29 cellular contexts compared by ENCODE assay signal in the genomic region with DNA sequence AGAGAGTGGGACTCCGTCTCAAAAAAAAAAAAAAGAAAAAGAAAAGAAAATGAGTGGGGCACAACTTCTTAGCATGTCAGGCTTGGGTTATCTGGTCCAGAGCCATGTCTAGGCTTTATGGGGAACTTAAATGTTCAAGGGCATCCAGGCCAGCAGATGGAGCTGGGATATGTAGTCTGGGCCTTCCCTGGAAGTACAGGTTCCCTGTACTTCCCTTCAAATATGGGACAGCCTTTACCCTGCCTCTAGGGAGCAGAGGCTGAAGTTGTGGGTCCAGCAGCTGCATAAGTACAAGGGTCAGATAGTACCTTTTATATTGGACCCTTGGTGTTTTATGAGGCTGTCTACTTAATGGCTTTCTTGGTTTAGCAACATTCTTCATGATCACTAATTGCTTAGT. TPM values are rescaled to one million over a fixed set of nuclear protein-coding genes. Genes with fewer than 3 reads are reported as not detected.
DNase-seq lines count a peak whose midpoint lies in the region; FAIRE-seq and TF ChIP-seq lines count a peak whose summit lies in the region.
"Had no signal": no experiment of that assay in that cellular context is flagged by ENCODE, and none has a peak within 500 bp of the region (broad histone marks: within the 10 kb centered on the region; RNA-seq: fewer than 3 reads in every experiment).

No MANE protein-coding gene starts in this region.

- no peak for FAIRE-seq in small intestine (lab: Jason Lieb, UNC)
- FAIRE-seq: D721Med, endothelial cell of umbilical vein had no signal

- CTCF ChIA-PET in activated naive CD4-positive, alpha-beta T cell treated with anti-CD3 and anti-CD28 coated beads, Interleukin-2, amount 10 ng/mL, durations not matched to agents 7 days and 5 days (lab: Charles Lee) = no interaction called here
- CTCF ChIA-PET in activated naive CD4-positive, alpha-beta T cell treated with anti-CD3 and anti-CD28 coated beads for 36 hours (lab: Charles Lee) = interaction anchor here (0.8 kb wide), 1 partner anchor 52 kb away, joined by 3 read pairs; no protein-coding TSS in a partner anchor
- CTCF ChIA-PET in PC-9 (lab: Charles Lee) = no interaction called here
- CTCF ChIA-PET in A673 (lab: Charles Lee) = no interaction called here

- H3K4me3 ChIP-seq in small intestine (ENCODE audit: low read depth in 1 of 2, low read length in 2 of 2) = no peak overlapping the region
- no peak overlapping the region for H3K4me3 ChIP-seq in PC-9
- H3K4me3 ChIP-seq in A673 (ENCODE audit: low read depth, low read length, poor library complexity, severe bottlenecking) = no peak overlapping the region
- H3K4me3 ChIP-seq: body of pancreas, HAP-1, heart left ventricle, Peyer's patch, SK-N-MC had no signal

- H3K4me3 Mint-ChIP-seq in activated naive CD4-positive, alpha-beta T cell treated with anti-CD3 and anti-CD28 coated beads, Interleukin-2, amount 10 ng/mL, durations not matched to agents 7 days and 5 days = no peak overlapping the region
- H3K4me3 Mint-ChIP-seq in activated naive CD4-positive, alpha-beta T cell treated with anti-CD3 and anti-CD28 coated beads for 36 hours = no peak overlapping the region
- H3K4me3 Mint-ChIP-seq: activated B cell treated with CpG ODN at 0.5 μM for 24 hours had no signal

- intact Hi-C loops in activated naive CD4-positive, alpha-beta T cell treated with anti-CD3 and anti-CD28 coated beads for 36 hours (cut with micrococcal nuclease) = no loop called here
- intact Hi-C loops in PC-9 (cut with micrococcal nuclease; ENCODE audit: unreplicated experiment) = no loop called here
- intact Hi-C loops in A673 (cut with micrococcal nuclease; ENCODE audit: unreplicated experiment) = no loop called here

- POLR2A ChIA-PET in PC-9 (lab: Charles Lee; ENCODE audit: unreplicated experiment) = no interaction called here
- POLR2A ChIA-PET in A673 (lab: Charles Lee; ENCODE audit: low non-redundant PET) = interaction anchor here (0.6 kb wide), 1 partner anchor 20 kb away, joined by 3 read pairs; no protein-coding TSS in a partner anchor

- H3K36me3 ChIP-seq in small intestine (ENCODE audit: control insufficient read depth in 2 of 2, insufficient read depth in 2 of 2, low read length in 2 of 2) (peaks cover 25% of the 10 kb centered on the region in 2 donors), PC-9 (ENCODE audit: low read depth) (peaks cover 61% of the 10 kb centered on the region), A673 (ENCODE audit: insufficient read depth, low read length, poor library complexity, severe bottlenecking) (peaks cover 66% of the 10 kb centered on the region)

- H3K27ac ChIP-seq in small intestine (ENCODE audit: low read depth in 1 of 2, low read length in 1 of 2) (no peak overlapping the region), PC-9 (no peak overlapping the region; the same call in 1 of the 2 replicates), A673 (ENCODE audit: low read depth, low read length, poor library complexity, severe bottlenecking) (no peak overlapping the region)
- H3K27ac ChIP-seq: body of pancreas, C4-2B, heart left ventricle, Peyer's patch, SK-N-MC had no signal

- no TSS peak for BruUV-seq in PC-9 (replicated peaks; lab: Mats Ljungman, UMichigan)
- no TSS peak for BruUV-seq in A673 (replicated peaks; lab: Mats Ljungman, UMichigan)

- H3K27me3 Mint-ChIP-seq in activated naive CD4-positive, alpha-beta T cell treated with anti-CD3 and anti-CD28 coated beads, Interleukin-2, amount 10 ng/mL, durations not matched to agents 7 days and 5 days = no peaks in the 10 kb centered on the region
- H3K27me3 Mint-ChIP-seq in activated naive CD4-positive, alpha-beta T cell treated with anti-CD3 and anti-CD28 coated beads for 36 hours (ENCODE audit: low read depth) = no peaks in the 10 kb centered on the region
- H3K27me3 Mint-ChIP-seq: activated B cell treated with CpG ODN at 0.5 μM for 24 hours, progenitor cell of endocrine pancreas had no signal

- H2AFZ ChIP-seq in PC-9 = no peak overlapping the region

- H3K27ac Mint-ChIP-seq in activated naive CD4-positive, alpha-beta T cell treated with anti-CD3 and anti-CD28 coated beads, Interleukin-2, amount 10 ng/mL, durations not matched to agents 7 days and 5 days = peak overlapping the region; percentile 34
- no peak overlapping the region for H3K27ac Mint-ChIP-seq in activated naive CD4-positive, alpha-beta T cell treated with anti-CD3 and anti-CD28 coated beads for 36 hours
- H3K27ac Mint-ChIP-seq: activated B cell treated with CpG ODN at 0.5 μM for 24 hours, progenitor cell of endocrine pancreas had no signal

- no peaks in the 10 kb centered on the region for H3K9me2 ChIP-seq in PC-9 (ENCODE audit: insufficient read depth)

- peaks cover 57% of the 10 kb centered on the region for H3F3A ChIP-seq in PC-9 (ENCODE audit: insufficient read depth, low read depth)

- peaks cover 18% of the 10 kb centered on the region; the same call in 1 of the 2 replicates for H4K20me1 ChIP-seq in PC-9 (ENCODE audit: insufficient read depth)

- H3K27me3 ChIP-seq in small intestine (ENCODE audit: control insufficient read depth in 2 of 2, insufficient read depth in 2 of 2, low read length in 2 of 2) (no peaks in the 10 kb centered on the region), PC-9 (ENCODE audit: insufficient read depth, low read depth) (no peaks in the 10 kb centered on the region), A673 (replicated peaks; ENCODE audit: insufficient read depth, low read depth, low read length, poor library complexity) (no peaks in the 10 kb centered on the region)
- H3K27me3 ChIP-seq: body of pancreas, heart left ventricle, neutrophil, Peyer's patch had no signal

- H3K4me1 ChIP-seq in small intestine (ENCODE audit: control insufficient read depth in 2 of 2, insufficient read depth in 1 of 2, low read depth in 1 of 2, low read length in 1 of 2) (no peaks in the 10 kb centered on the region), PC-9 (replicated peaks; ENCODE audit: insufficient read depth) (peaks cover 55% of the 10 kb centered on the region), A673 (ENCODE audit: insufficient read depth, low read length, poor library complexity, severe bottlenecking) (no peaks in the 10 kb centered on the region)
- H3K4me1 ChIP-seq: HAP-1, Peyer's patch had no signal

- peaks cover 47% of the 10 kb centered on the region for H3K4me1 Mint-ChIP-seq in activated naive CD4-positive, alpha-beta T cell treated with anti-CD3 and anti-CD28 coated beads, Interleukin-2, amount 10 ng/mL, durations not matched to agents 7 days and 5 days
- peaks cover 22% of the 10 kb centered on the region for H3K4me1 Mint-ChIP-seq in activated naive CD4-positive, alpha-beta T cell treated with anti-CD3 and anti-CD28 coated beads for 36 hours (ENCODE audit: low read depth)

- WGBS in small intestine, 3 donors = 84 to 100% (median 86%) methylated on average over 1 of the region's 1 CpG

- H3K9me3 Mint-ChIP-seq in activated naive CD4-positive, alpha-beta T cell treated with anti-CD3 and anti-CD28 coated beads, Interleukin-2, amount 10 ng/mL, durations not matched to agents 7 days and 5 days = no peaks in the 10 kb centered on the region
- H3K9me3 Mint-ChIP-seq in activated naive CD4-positive, alpha-beta T cell treated with anti-CD3 and anti-CD28 coated beads for 36 hours = no peaks in the 10 kb centered on the region
- H3K9me3 Mint-ChIP-seq: activated B cell treated with CpG ODN at 0.5 μM for 24 hours had no signal

- no peak for DNase-seq in activated naive CD4-positive, alpha-beta T cell treated with anti-CD3 and anti-CD28 coated beads, Interleukin-2, amount 10 ng/mL, durations not matched to agents 7 days and 5 days
- no peak for DNase-seq in activated naive CD4-positive, alpha-beta T cell treated with anti-CD3 and anti-CD28 coated beads for 36 hours
- DNase-seq in LHCN-M2 (ENCODE audit: low read depth) = peak; percentile 22
- DNase-seq in SW480 (ENCODE audit: low spot score) = peak; percentile 56
- DNase-seq in small intestine = peak; percentile 55
- DNase-seq in PC-9 = no peak
- DNase-seq in activated T-cell treated with anti-CD3 and anti-CD28 coated beads for 4 hours = no peak
- DNase-seq in A673 (ENCODE audit: low spot score) = no peak
- DNase-seq: activated B cell treated with CpG ODN at 0.5 μM for 24 hours; activated CD4-positive, alpha-beta T cell treated with anti-CD3 and anti-CD28 coated beads, Interleukin-2, amount 50 U/mL, for 48 hours; activated gamma-delta T cell; body of pancreas; heart left ventricle; left cardiac atrium; mesenchymal stem cell; NCI-H1436; NCI-H510A treated with DMSO at 0.1 percent for 48 hours; stimulated activated CD8-positive, alpha-beta memory T cell treated with anti-CD3 and anti-CD28 coated beads, Interleukin-4, amount 100 ng/mL, for 48 hours; T-helper 9 cell had no signal

- H3K36me3 Mint-ChIP-seq in activated naive CD4-positive, alpha-beta T cell treated with anti-CD3 and anti-CD28 coated beads, Interleukin-2, amount 10 ng/mL, durations not matched to agents 7 days and 5 days = peaks cover 69% of the 10 kb centered on the region
- peaks cover 30% of the 10 kb centered on the region for H3K36me3 Mint-ChIP-seq in activated naive CD4-positive, alpha-beta T cell treated with anti-CD3 and anti-CD28 coated beads for 36 hours (ENCODE audit: low read depth)

- H3K9me3 ChIP-seq in small intestine (ENCODE audit: control insufficient read depth, low read depth) = no peaks in the 10 kb centered on the region
- no peaks in the 10 kb centered on the region for H3K9me3 ChIP-seq in PC-9 (ENCODE audit: insufficient read depth, low read depth)
- H3K9me3 ChIP-seq in A673 (ENCODE audit: low read depth, low read length, poor library complexity, severe bottlenecking) = no peaks in the 10 kb centered on the region
- H3K9me3 ChIP-seq: body of pancreas, HAP-1, heart left ventricle, neutrophil, Peyer's patch had no signal

- H3K79me2 ChIP-seq in PC-9 (ENCODE audit: low read depth) = peaks cover 57% of the 10 kb centered on the region

- no peak overlapping the region for H3K4me2 ChIP-seq in PC-9

- TF ChIP-seq CTCF in PC-9 (conservative IDR thresholded peaks at IDR 0.05) (no peak), A673 (conservative IDR thresholded peaks at IDR 0.05; ENCODE audit: low read depth, low read length) (no peak)

RNA-seq across cellular contexts. Expression of gene FAF2, which starts 42.1 kb away (rescaled TPM):
- total RNA-seq in activated naive CD4-positive, alpha-beta T cell treated with anti-CD3 and anti-CD28 coated beads for 36 hours = 10 to 100 TPM; 30.0 to 32.8 TPM
- total RNA-seq in LHCN-M2 (2014; rRNA removed) = 37.9 and 42.4 TPM in 2 replicates
- polyA plus RNA-seq in LHCN-M2 (2012) = 22.4 TPM
- polyA plus RNA-seq in small intestine = 10 to 100 TPM in 2 of 3 donors, 1 to 10 TPM in 1; 6.8 to 19.3 (median 11.4) TPM
- total RNA-seq in PC-9 (2021) = 41.2 and 59.7 TPM in 2 replicates
- total RNA-seq in A673 (2021) = 50.7 and 53.2 TPM in 2 replicates

RNA-seq across cellular contexts. Expression of gene RNF44, which starts 46.9 kb away (rescaled TPM):
- total RNA-seq in activated naive CD4-positive, alpha-beta T cell treated with anti-CD3 and anti-CD28 coated beads for 36 hours = 10 to 100 TPM; 83.3 to 88.3 TPM
- 5.5 and 10.5 TPM in 2 replicates for total RNA-seq in LHCN-M2 (2014; rRNA removed)
- polyA plus RNA-seq in LHCN-M2 (2012) = 5.4 TPM
- 10 to 100 TPM; 13.5 to 27.0 (median 14.5) TPM for polyA plus RNA-seq in small intestine
- 87.4 and 94.2 TPM in 2 replicates for total RNA-seq in PC-9 (2021)
- total RNA-seq in A673 (2021) = 80.3 and 92.8 TPM in 2 replicates

RNA-seq across cellular contexts. Expression of gene CDHR2, which starts 58.9 kb away (rescaled TPM):
- total RNA-seq in activated naive CD4-positive, alpha-beta T cell treated with anti-CD3 and anti-CD28 coated beads for 36 hours = under 1 TPM; 0.19 to 0.35 TPM
- total RNA-seq in LHCN-M2 (2014; rRNA removed) = not detected in 2 replicates
- 0.30 TPM for polyA plus RNA-seq in LHCN-M2 (2012)
- 100 to 1,000 TPM in 2 of 3 donors, 10 to 100 TPM in 1; 50.1 to 545 (median 411) TPM for polyA plus RNA-seq in small intestine
- total RNA-seq in PC-9 (2021) = not detected in 2 replicates
- total RNA-seq in A673 (2021) = 0.35 TPM in 1 of 2 replicates, not detected in the other
- total RNA-seq: endothelial cell of umbilical vein, myocyte, ureter had no signal
- polyA plus RNA-seq: endothelial cell of umbilical vein had no signal

Comparison
In these comparisons a context has a peak if more than half of its experiments do, and no peak if none do; other contexts are left out.
1. DNase-seq: peak in LHCN-M2 (single experiment), SW480 (single experiment) and small intestine (single experiment); none in activated naive CD4-positive, alpha-beta T cell treated with anti-CD3 and anti-CD28 coated beads, Interleukin-2, amount 10 ng/mL, durations not matched to agents 7 days and 5 days (single experiment), activated naive CD4-positive, alpha-beta T cell treated with anti-CD3 and anti-CD28 coated beads for 36 hours (single experiment), PC-9 (0 of 2), activated T-cell treated with anti-CD3 and anti-CD28 coated beads for 4 hours (single experiment) and A673 (single experiment).